8 cellular contexts compared by ENCODE assay signal in the genomic region with DNA sequence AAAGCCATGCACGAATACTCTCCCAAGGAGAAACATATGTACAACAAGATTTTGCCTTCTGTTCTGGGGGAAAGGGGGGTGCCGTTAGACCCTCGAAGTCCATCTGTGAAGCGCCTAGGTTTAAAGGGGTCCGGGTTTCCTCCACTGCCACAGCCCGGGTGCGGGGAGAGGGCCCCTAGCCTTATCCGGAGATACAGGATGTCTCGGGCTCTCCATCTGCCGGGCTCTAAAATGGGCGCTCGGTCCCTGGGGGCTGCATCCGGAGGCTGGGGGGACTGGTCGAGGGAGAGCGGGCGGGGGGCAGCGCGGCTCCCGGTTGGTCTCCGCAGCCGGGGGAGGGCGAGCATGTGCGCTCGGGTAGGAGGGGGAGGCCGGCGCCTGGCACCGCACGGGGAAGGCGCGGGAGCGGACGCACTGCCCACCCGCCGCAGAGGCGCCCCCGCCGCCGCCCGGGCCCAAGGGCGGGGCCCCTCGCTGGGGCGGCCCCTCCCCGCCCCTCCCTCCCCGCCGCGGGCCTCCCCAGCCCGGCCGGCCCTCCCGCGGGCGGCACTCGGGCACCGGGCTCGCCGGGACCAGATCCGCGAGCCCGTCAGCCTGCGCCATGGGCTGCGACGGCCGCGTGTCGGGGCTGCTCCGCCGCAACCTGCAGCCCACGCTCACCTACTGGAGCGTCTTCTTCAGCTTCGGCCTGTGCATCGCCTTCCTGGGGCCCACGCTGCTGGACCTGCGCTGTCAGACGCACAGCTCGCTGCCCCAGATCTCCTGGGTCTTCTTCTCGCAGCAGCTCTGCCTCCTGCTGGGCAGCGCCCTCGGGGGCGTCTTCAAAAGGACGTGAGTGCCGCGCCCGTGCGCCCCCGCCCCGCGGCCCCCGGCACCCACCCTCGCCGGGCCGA.
A peak's percentile ranks its signal among the peaks of the same experiment; 100 is the strongest.
DNase-seq lines count a peak whose midpoint lies in the region; ATAC-seq and TF ChIP-seq lines count a peak whose summit lies in the region.

No MANE protein-coding gene starts in this region.

- DNase-seq in activated gamma-delta T cell (lab: John Stamatoyannopoulos, UW) (peak; percentile 12), activated gamma-delta T cell treated with Interleukin-2 at 50 U/mL for 16 hours (no peak), coronary artery (ENCODE audit: low spot score) (peak; percentile 38), mesothelial cell of epicardium (ENCODE audit: low spot score in 2 of 2, unreplicated experiment in 2 of 2) (no peak), upper lobe of right lung (peak; percentile 69), NCI-H510A treated with DMSO at 0.1 percent for 48 hours (lab: John Stamatoyannopoulos, UW) (no peak)
- no peak for DNase-seq in effector memory CD4-positive, alpha-beta T cell

- peak overlapping the region; percentile 53 for H3K4me3 Mint-ChIP-seq in mesothelial cell of epicardium

- H3K4me1 Mint-ChIP-seq in mesothelial cell of epicardium: peaks cover 19% of the 10 kb centered on the region

- no peak overlapping the region for H3K27ac Mint-ChIP-seq in mesothelial cell of epicardium

- H3K27ac ChIP-seq in coronary artery (no peak overlapping the region), upper lobe of right lung (no peak overlapping the region)
- no peak overlapping the region for H3K27ac ChIP-seq in effector memory CD4-positive, alpha-beta T cell (ENCODE audit: insufficient read depth, low read length, poor library complexity, severe bottlenecking)

- peak; percentile 57 for ATAC-seq in upper lobe of right lung
- no peak for ATAC-seq in HG02571 (IDR thresholded peaks at IDR 0.05; ENCODE audit: unreplicated experiment)

- H3K9me3 Mint-ChIP-seq in mesothelial cell of epicardium: no peaks in the 10 kb centered on the region

- no peaks in the 10 kb centered on the region for H3K36me3 ChIP-seq in upper lobe of right lung
- H3K36me3 ChIP-seq in effector memory CD4-positive, alpha-beta T cell (ENCODE audit: control insufficient read depth, insufficient read depth, low read length): no peaks in the 10 kb centered on the region

- H3K27me3 Mint-ChIP-seq in mesothelial cell of epicardium (ENCODE audit: low read depth): peaks cover 86% of the 10 kb centered on the region

- peaks cover 3% of the 10 kb centered on the region for H3K4me1 ChIP-seq in upper lobe of right lung
- no peaks in the 10 kb centered on the region for H3K4me1 ChIP-seq in effector memory CD4-positive, alpha-beta T cell (ENCODE audit: control insufficient read depth, insufficient read depth, low read length, poor library complexity, severe bottlenecking)

- peaks cover 23% of the 10 kb centered on the region for H3K27me3 ChIP-seq in upper lobe of right lung
- H3K27me3 ChIP-seq in effector memory CD4-positive, alpha-beta T cell (replicated peaks; ENCODE audit: control insufficient read depth, insufficient read depth, low read length, poor library complexity, severe bottlenecking): peaks cover 18% of the 10 kb centered on the region

- intact Hi-C loops in upper lobe of right lung (cut with DNase I): no loop called here

- TF ChIP-seq CTCF in coronary artery (IDR thresholded peaks at IDR 0.05): no peak
- no peak for TF ChIP-seq CTCF in mesothelial cell of epicardium (IDR thresholded peaks at IDR 0.05; ENCODE audit: unreplicated experiment)
- no peak for TF ChIP-seq CTCF in upper lobe of right lung (IDR thresholded peaks at IDR 0.05)

- no peaks in the 10 kb centered on the region for H3K36me3 Mint-ChIP-seq in mesothelial cell of epicardium

- H3K4me3 ChIP-seq in coronary artery (peak overlapping the region; percentile 67), upper lobe of right lung (peak overlapping the region; percentile 42)
- no peak overlapping the region for H3K4me3 ChIP-seq in effector memory CD4-positive, alpha-beta T cell (ENCODE audit: insufficient read depth, low read depth, low read length, poor library complexity, severe bottlenecking)

- no peaks in the 10 kb centered on the region for H3K9me3 ChIP-seq in upper lobe of right lung
- H3K9me3 ChIP-seq in effector memory CD4-positive, alpha-beta T cell (ENCODE audit: control insufficient read depth, low read length): no peaks in the 10 kb centered on the region

Comparison
In these comparisons a context has a peak if more than half of its experiments do, and no peak if none do; other contexts are left out.
1. DNase-seq: peak in activated gamma-delta T cell (single experiment), coronary artery (single experiment) and upper lobe of right lung (single experiment); none in activated gamma-delta T cell treated with Interleukin-2 at 50 U/mL for 16 hours (single experiment), mesothelial cell of epicardium (0 of 2), effector memory CD4-positive, alpha-beta T cell (0 of 3) and NCI-H510A treated with DMSO at 0.1 percent for 48 hours (single experiment).